Comparison of ENCODE assay signal across 1 cellular context in genomic region chr7:134890246-134891240, GRCh38.
TF ChIP-seq lines count a peak whose summit lies in the region.

No MANE protein-coding gene starts in this region.

TF ChIP-seq in HCT116, 20 proteins besides CTCF, POLR2A, EP300 and RAD21 (continued from another document):
- no peak for TF ChIP-seq YY1 (IDR thresholded peaks at IDR 0.05; ENCODE audit: extremely low read depth, insufficient replicate concordance, low read depth, low read length)
